In the genomic region with DNA sequence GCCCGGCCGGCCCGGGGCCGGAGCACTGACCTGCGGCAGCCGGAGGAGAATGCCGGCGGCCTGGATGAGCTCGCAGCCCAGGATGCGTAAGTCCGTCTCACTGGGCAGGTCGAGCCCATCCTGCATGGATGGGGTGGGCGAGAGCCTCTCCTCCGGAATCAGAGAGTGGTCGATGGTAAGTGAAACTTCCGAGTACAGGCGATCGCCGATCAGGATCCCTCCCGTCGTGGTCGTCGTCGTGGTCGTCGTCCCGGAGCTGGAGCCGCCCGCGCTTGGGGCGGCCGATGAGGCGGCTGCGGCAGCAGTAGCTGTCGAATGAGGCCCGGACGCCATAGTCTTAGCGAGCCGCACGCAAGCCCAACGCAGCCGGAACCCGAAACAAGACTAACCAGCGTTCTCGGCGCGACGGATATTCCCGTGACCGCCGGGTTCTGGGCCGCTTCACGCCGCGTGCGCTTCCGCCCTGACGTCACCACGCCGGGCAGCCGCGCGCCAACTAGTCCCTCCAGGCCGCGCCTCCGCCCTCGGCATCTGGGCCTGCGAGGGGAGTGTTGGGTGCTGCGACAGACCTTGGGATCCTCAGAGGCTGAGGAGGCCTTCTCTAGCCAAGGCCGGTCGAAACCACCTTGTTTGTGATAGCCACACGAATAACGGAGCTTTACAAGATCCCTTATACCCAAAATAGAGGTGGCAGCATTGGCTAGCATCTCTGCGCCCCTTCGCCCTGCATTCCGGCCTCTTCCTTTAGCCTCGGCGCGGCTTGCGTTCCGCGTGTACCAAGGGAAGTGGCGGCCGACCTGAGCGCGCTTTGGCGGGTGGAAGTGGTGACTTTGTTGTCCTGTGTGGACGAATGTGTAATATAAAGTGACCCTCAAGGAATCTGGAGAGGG, we compare ENCODE assay signal across 1 cellular context.
A peak's percentile ranks its signal among the peaks of the same experiment; 100 is the strongest.
TF ChIP-seq lines count a peak whose summit lies in the region.

A gene (minus strand): TSS at position 386 of the 890 bp plus-strand sequence. CDS start 53 bp downstream, at position 333.

TF ChIP-seq in K562, 482 proteins besides CTCF, POLR2A, EP300 and RAD21 (continued from another document and continues in another):
- TF ChIP-seq, protein P1, sequence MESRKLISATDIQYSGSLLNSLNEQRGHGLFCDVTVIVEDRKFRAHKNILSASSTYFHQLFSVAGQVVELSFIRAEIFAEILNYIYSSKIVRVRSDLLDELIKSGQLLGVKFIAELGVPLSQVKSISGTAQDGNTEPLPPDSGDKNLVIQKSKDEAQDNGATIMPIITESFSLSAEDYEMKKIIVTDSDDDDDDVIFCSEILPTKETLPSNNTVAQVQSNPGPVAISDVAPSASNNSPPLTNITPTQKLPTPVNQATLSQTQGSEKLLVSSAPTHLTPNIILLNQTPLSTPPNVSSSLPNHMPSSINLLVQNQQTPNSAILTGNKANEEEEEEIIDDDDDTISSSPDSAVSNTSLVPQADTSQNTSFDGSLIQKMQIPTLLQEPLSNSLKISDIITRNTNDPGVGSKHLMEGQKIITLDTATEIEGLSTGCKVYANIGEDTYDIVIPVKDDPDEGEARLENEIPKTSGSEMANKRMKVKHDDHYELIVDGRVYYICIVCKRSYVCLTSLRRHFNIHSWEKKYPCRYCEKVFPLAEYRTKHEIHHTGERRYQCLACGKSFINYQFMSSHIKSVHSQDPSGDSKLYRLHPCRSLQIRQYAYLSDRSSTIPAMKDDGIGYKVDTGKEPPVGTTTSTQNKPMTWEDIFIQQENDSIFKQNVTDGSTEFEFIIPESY (CRISPR knock-in tag; IDR thresholded peaks at IDR 0.05), result peak; percentile 85
- TF ChIP-seq ZFP36 (IDR thresholded peaks at IDR 0.05; ENCODE audit: low read depth, low read length, partially characterized antibody) (no peak), HDAC3 (IDR thresholded peaks at IDR 0.05; ENCODE audit: borderline replicate concordance, partially characterized antibody) (peak; percentile 56), MCM7 (IDR thresholded peaks at IDR 0.05) (no peak), ZNF124 (CRISPR knock-in tag; IDR thresholded peaks at IDR 0.05) (no peak), ZNF589 (CRISPR knock-in tag; IDR thresholded peaks at IDR 0.05; ENCODE audit: low read depth) (peak; percentile 94), ZNF197 (CRISPR knock-in tag; IDR thresholded peaks at IDR 0.05; ENCODE audit: low read depth) (no peak), DMBX1 (CRISPR knock-in tag; IDR thresholded peaks at IDR 0.05; ENCODE audit: borderline replicate concordance) (no peak; the same call in 1 of the 2 replicates), FOSL1 (tag; conservative IDR thresholded peaks at IDR 0.05) (peak; percentile 66), ESRRB (CRISPR knock-in tag; IDR thresholded peaks at IDR 0.05; ENCODE audit: borderline replicate concordance) (no peak), SMAD1 (IDR thresholded peaks at IDR 0.05; ENCODE audit: low read depth, low read length, partially characterized antibody) (peak; percentile 88), RFX1 (IDR thresholded peaks at IDR 0.05) (no peak), SP2 (IDR thresholded peaks at IDR 0.05; ENCODE audit: extremely low read depth, low read depth, low read length, poor library complexity, severe bottlenecking) (no peak), ZNF561 (CRISPR knock-in tag; conservative IDR thresholded peaks at IDR 0.05) (no peak), TBL1XR1 (IDR thresholded peaks at IDR 0.05; ENCODE audit: low read length in 2 of 2) (peak; percentile 24 to 89), HNRNPK (IDR thresholded peaks at IDR 0.05; ENCODE audit: low read depth, low read length, poor library complexity, severe bottlenecking) (no peak), ELF2 (CRISPR knock-in tag; IDR thresholded peaks at IDR 0.05) (peak; percentile 84), TRIM28 (IDR thresholded peaks at IDR 0.05) (no peak; the same call in 1 of the 2 replicates), KLF6 (CRISPR knock-in tag; IDR thresholded peaks at IDR 0.05; ENCODE audit: borderline replicate concordance) (peak; percentile 72; the same call in 1 of the 2 replicates), BRCA1 (IDR thresholded peaks at IDR 0.05) (no peak), BRCA1 (CRISPR knock-in tag; IDR thresholded peaks at IDR 0.05) (no peak), ZFPM2 (CRISPR knock-in tag; IDR thresholded peaks at IDR 0.05) (no peak), NFIC (IDR thresholded peaks at IDR 0.05) (peak; percentile 74), SNIP1 (IDR thresholded peaks at IDR 0.05; ENCODE audit: low read depth) (no peak)
- TF ChIP-seq, protein P2, sequence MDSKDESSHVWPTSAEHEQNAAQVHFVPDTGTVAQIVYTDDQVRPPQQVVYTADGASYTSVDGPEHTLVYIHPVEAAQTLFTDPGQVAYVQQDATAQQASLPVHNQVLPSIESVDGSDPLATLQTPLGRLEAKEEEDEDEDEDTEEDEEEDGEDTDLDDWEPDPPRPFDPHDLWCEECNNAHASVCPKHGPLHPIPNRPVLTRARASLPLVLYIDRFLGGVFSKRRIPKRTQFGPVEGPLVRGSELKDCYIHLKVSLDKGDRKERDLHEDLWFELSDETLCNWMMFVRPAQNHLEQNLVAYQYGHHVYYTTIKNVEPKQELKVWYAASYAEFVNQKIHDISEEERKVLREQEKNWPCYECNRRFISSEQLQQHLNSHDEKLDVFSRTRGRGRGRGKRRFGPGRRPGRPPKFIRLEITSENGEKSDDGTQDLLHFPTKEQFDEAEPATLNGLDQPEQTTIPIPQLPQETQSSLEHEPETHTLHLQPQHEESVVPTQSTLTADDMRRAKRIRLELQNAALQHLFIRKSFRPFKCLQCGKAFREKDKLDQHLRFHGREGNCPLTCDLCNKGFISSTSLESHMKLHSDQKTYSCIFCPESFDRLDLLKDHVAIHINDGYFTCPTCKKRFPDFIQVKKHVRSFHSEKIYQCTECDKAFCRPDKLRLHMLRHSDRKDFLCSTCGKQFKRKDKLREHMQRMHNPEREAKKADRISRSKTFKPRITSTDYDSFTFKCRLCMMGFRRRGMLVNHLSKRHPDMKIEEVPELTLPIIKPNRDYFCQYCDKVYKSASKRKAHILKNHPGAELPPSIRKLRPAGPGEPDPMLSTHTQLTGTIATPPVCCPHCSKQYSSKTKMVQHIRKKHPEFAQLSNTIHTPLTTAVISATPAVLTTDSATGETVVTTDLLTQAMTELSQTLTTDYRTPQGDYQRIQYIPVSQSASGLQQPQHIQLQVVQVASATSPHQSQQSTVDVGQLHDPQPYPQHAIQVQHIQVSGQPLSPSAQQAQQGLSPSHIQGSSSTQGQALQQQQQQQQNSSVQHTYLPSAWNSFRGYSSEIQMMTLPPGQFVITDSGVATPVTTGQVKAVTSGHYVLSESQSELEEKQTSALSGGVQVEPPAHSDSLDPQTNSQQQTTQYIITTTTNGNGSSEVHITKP (IDR thresholded peaks at IDR 0.05; ENCODE audit: partially characterized antibody), result peak; percentile 69
- TF ChIP-seq, protein P3, sequence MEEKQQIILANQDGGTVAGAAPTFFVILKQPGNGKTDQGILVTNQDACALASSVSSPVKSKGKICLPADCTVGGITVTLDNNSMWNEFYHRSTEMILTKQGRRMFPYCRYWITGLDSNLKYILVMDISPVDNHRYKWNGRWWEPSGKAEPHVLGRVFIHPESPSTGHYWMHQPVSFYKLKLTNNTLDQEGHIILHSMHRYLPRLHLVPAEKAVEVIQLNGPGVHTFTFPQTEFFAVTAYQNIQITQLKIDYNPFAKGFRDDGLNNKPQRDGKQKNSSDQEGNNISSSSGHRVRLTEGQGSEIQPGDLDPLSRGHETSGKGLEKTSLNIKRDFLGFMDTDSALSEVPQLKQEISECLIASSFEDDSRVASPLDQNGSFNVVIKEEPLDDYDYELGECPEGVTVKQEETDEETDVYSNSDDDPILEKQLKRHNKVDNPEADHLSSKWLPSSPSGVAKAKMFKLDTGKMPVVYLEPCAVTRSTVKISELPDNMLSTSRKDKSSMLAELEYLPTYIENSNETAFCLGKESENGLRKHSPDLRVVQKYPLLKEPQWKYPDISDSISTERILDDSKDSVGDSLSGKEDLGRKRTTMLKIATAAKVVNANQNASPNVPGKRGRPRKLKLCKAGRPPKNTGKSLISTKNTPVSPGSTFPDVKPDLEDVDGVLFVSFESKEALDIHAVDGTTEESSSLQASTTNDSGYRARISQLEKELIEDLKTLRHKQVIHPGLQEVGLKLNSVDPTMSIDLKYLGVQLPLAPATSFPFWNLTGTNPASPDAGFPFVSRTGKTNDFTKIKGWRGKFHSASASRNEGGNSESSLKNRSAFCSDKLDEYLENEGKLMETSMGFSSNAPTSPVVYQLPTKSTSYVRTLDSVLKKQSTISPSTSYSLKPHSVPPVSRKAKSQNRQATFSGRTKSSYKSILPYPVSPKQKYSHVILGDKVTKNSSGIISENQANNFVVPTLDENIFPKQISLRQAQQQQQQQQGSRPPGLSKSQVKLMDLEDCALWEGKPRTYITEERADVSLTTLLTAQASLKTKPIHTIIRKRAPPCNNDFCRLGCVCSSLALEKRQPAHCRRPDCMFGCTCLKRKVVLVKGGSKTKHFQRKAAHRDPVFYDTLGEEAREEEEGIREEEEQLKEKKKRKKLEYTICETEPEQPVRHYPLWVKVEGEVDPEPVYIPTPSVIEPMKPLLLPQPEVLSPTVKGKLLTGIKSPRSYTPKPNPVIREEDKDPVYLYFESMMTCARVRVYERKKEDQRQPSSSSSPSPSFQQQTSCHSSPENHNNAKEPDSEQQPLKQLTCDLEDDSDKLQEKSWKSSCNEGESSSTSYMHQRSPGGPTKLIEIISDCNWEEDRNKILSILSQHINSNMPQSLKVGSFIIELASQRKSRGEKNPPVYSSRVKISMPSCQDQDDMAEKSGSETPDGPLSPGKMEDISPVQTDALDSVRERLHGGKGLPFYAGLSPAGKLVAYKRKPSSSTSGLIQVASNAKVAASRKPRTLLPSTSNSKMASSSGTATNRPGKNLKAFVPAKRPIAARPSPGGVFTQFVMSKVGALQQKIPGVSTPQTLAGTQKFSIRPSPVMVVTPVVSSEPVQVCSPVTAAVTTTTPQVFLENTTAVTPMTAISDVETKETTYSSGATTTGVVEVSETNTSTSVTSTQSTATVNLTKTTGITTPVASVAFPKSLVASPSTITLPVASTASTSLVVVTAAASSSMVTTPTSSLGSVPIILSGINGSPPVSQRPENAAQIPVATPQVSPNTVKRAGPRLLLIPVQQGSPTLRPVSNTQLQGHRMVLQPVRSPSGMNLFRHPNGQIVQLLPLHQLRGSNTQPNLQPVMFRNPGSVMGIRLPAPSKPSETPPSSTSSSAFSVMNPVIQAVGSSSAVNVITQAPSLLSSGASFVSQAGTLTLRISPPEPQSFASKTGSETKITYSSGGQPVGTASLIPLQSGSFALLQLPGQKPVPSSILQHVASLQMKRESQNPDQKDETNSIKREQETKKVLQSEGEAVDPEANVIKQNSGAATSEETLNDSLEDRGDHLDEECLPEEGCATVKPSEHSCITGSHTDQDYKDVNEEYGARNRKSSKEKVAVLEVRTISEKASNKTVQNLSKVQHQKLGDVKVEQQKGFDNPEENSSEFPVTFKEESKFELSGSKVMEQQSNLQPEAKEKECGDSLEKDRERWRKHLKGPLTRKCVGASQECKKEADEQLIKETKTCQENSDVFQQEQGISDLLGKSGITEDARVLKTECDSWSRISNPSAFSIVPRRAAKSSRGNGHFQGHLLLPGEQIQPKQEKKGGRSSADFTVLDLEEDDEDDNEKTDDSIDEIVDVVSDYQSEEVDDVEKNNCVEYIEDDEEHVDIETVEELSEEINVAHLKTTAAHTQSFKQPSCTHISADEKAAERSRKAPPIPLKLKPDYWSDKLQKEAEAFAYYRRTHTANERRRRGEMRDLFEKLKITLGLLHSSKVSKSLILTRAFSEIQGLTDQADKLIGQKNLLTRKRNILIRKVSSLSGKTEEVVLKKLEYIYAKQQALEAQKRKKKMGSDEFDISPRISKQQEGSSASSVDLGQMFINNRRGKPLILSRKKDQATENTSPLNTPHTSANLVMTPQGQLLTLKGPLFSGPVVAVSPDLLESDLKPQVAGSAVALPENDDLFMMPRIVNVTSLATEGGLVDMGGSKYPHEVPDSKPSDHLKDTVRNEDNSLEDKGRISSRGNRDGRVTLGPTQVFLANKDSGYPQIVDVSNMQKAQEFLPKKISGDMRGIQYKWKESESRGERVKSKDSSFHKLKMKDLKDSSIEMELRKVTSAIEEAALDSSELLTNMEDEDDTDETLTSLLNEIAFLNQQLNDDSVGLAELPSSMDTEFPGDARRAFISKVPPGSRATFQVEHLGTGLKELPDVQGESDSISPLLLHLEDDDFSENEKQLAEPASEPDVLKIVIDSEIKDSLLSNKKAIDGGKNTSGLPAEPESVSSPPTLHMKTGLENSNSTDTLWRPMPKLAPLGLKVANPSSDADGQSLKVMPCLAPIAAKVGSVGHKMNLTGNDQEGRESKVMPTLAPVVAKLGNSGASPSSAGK (IDR thresholded peaks at IDR 0.05), result peak; percentile 86
- TF ChIP-seq, protein P4, sequence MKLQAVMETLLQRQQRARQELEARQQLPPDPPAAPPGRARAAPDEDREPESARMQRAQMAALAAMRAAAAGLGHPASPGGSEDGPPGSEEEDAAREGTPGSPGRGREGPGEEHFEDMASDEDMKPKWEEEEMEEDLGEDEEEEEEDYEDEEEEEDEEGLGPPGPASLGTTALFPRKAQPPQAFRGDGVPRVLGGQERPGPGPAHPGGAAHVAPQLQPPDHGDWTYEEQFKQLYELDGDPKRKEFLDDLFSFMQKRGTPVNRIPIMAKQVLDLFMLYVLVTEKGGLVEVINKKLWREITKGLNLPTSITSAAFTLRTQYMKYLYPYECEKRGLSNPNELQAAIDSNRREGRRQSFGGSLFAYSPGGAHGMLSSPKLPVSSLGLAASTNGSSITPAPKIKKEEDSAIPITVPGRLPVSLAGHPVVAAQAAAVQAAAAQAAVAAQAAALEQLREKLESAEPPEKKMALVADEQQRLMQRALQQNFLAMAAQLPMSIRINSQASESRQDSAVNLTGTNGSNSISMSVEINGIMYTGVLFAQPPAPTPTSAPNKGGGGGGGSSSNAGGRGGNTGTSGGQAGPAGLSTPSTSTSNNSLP (IDR thresholded peaks at IDR 0.05; ENCODE audit: borderline replicate concordance, low read depth, low read length), result no peak
